In the genomic region with DNA sequence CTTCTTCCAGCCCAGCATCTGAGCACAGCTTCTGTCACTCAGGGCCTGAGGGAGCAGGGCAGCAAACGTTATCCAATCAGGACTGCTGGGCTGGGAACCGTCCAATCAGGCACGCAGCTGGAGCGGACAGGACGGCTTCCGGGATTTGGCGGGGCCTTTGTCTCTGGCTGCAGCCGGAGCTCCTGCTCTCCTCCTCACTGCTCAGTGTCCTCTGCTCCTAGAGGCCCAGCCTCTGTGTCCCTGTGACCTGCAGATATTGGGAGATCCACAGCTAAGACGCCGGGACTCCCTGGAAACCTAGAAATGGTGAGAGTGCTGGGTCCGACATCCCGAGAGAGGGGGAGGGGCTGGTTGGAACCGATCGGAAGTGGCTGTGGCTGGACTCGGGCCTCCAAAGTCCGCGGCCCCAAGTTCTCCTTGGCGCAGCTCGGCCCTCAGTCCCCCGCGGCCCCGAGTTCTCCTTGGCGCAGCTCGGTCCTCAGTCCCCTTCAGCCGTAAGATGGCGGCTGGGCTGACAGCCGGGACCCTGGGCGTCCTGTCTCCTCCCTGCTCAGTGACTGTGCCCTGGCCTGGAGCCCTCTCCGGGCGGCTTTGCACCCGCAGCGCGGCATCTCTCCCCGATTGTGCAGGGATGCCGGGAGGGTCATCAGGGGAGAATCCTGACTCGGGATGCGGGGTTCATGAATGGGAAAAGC, we compare ENCODE assay signal across 8 cellular contexts. TPM values are rescaled to one million over a fixed set of nuclear protein-coding genes. Genes with fewer than 3 reads are reported as not detected.
A peak's percentile ranks its signal among the peaks of the same experiment; 100 is the strongest.
DNase-seq lines count a peak whose midpoint lies in the region; ATAC-seq and TF ChIP-seq lines count a peak whose summit lies in the region.

Gene ZNF107 (plus strand): TSS at position 154 of the 695 bp plus-strand sequence. CDS start 150 bp downstream, at position 304.

- peak within 1 kb of the TSS; percentile 99 for H2AFZ ChIP-seq in SK-N-SH (ENCODE audit: low read depth)

- POLR2A ChIA-PET in SK-N-SH (lab: Yijun Ruan, JAX) = interaction anchor here (0.7 to 2.2 kb wide), 6 partner anchors 8 to 741 kb away, joined by 3 to 8 read pairs (median 5); partner anchors contain the start of genes ERV3-1, ZNF138 and ZNF273

- no peaks in the 10 kb centered on the region for H3K9me2 ChIP-seq in SK-N-SH

- TF ChIP-seq CTCF in SK-N-SH (IDR thresholded peaks at IDR 0.05) = no peak
- no peak for TF ChIP-seq CTCF in testis (IDR thresholded peaks at IDR 0.05)

- TF ChIP-seq POLR2A in testis (IDR thresholded peaks at IDR 0.05) = no peak

- TF ChIP-seq EP300 in SK-N-SH (IDR thresholded peaks at IDR 0.05; ENCODE audit: borderline replicate concordance in 1 of 2, low read depth in 1 of 2, low read length in 1 of 2) = peak in 1 of 2 experiments; percentile 8; a peak in 1 of 4 replicates

- no peaks in the 10 kb centered on the region for H3F3A ChIP-seq in SK-N-SH (replicated peaks; ENCODE audit: insufficient read depth)

- H3K4me1 ChIP-seq in SK-N-SH (ENCODE audit: control insufficient read depth in 1 of 2, insufficient read depth in 2 of 2, low read depth in 1 of 2, low read length in 1 of 2) = peaks cover 5 to 14% of the 10 kb centered on the region in 2 experiments; a peak in 2 of 4 replicates
- H3K4me1 ChIP-seq in testis = peaks cover 4% of the 10 kb centered on the region

- H3K27ac ChIP-seq in SK-N-SH (ENCODE audit: low read depth in 2 of 2, low read length in 1 of 2) (peak within 1 kb of the TSS; percentile 71 to 86), testis (peak within 1 kb of the TSS; percentile 59 to 71)

- 0 out of 2 replicates have a peak, but pooled peaks have one; percentile 0 for TF ChIP-seq RAD21 in SK-N-SH (IDR thresholded peaks at IDR 0.05; ENCODE audit: low read length)

- WGBS in SK-N-SH (ENCODE audit: low lambda C conversion rate) = 1% methylated on average over 36 of the region's 37 CpGs
- WGBS in testis, 2 donors = 0% methylated on average over 20 to 37 of the region's 37 CpGs

- peak within 1 kb of the TSS; percentile 81 for H3K4me2 ChIP-seq in SK-N-SH

- peaks cover 7 to 22% of the 10 kb centered on the region in 2 experiments for H3K36me3 ChIP-seq in SK-N-SH (replicated peaks in 1 of 2; ENCODE audit: control insufficient read depth in 1 of 2, insufficient read depth in 2 of 2, low read length in 1 of 2)
- H3K36me3 ChIP-seq in testis (ENCODE audit: low read depth, missing control alignments) = no peaks in the 10 kb centered on the region

- H3K27me3 ChIP-seq in SK-N-SH (ENCODE audit: insufficient read depth) (no peaks in the 10 kb centered on the region), testis (no peaks in the 10 kb centered on the region)

- peak; percentile 99 for ATAC-seq in HG02571 (IDR thresholded peaks at IDR 0.05; ENCODE audit: unreplicated experiment)

- intact Hi-C loops in testis (cut with DNase I; ENCODE audit: low total_unique reads) = no loop called here

- peaks cover 51% of the 10 kb centered on the region for H3K79me2 ChIP-seq in SK-N-SH (ENCODE audit: insufficient read depth)

- H3K9ac ChIP-seq in SK-N-SH = peak within 1 kb of the TSS; percentile 83

- no peaks in the 10 kb centered on the region for H4K20me1 ChIP-seq in SK-N-SH (ENCODE audit: insufficient read depth)

- peak within 1 kb of the TSS; percentile 85 for H3K4me3 ChIP-seq in SK-N-SH (ENCODE audit: low read depth in 2 of 2, low read length in 1 of 2)
- H3K4me3 ChIP-seq in testis = peak within 1 kb of the TSS; percentile 58 to 80

- CTCF ChIA-PET in SK-N-SH (lab: Yijun Ruan, JAX) = interaction anchor here (0.6 to 1.5 kb wide), 4 partner anchors 36 to 484 kb away, joined by 3 to 10 read pairs (median 3); no protein-coding TSS in a partner anchor

- DNase-seq in GM04504 (ENCODE audit: low read depth) (peak; percentile 89), NCI-H1048 (lab: John Stamatoyannopoulos, UW) (peak; percentile 78), SK-N-SH (peak; percentile 89), glomerular endothelial cell (ENCODE audit: extremely low read depth, low read depth, low spot score) (peak; percentile 65), occipital lobe (lab: John Stamatoyannopoulos, UW) (peak; percentile 94), testis (peak; percentile 97)
- DNase-seq in activated naive CD4-positive, alpha-beta T cell treated with anti-CD3 and anti-CD28 coated beads, Interleukin-2, amount 50 U/mL, for 16 hours = peak; percentile 83

- no peaks in the 10 kb centered on the region for H3K9me3 ChIP-seq in SK-N-SH
- H3K9me3 ChIP-seq in testis = no peaks in the 10 kb centered on the region

TF ChIP-seq in SK-N-SH, 30 proteins besides CTCF, POLR2A, EP300 and RAD21 (continues in another document):
- TF ChIP-seq, protein P1, sequence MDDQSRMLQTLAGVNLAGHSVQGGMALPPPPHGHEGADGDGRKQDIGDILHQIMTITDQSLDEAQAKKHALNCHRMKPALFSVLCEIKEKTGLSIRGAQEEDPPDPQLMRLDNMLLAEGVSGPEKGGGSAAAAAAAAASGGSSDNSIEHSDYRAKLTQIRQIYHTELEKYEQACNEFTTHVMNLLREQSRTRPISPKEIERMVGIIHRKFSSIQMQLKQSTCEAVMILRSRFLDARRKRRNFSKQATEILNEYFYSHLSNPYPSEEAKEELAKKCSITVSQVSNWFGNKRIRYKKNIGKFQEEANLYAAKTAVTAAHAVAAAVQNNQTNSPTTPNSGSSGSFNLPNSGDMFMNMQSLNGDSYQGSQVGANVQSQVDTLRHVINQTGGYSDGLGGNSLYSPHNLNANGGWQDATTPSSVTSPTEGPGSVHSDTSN (IDR thresholded peaks at IDR 0.05) = peak; percentile 96
- 0 out of 2 replicates have a peak, but pooled peaks have one; percentile 28 for TF ChIP-seq ELF1 (IDR thresholded peaks at IDR 0.05)
- TF ChIP-seq, protein P2, sequence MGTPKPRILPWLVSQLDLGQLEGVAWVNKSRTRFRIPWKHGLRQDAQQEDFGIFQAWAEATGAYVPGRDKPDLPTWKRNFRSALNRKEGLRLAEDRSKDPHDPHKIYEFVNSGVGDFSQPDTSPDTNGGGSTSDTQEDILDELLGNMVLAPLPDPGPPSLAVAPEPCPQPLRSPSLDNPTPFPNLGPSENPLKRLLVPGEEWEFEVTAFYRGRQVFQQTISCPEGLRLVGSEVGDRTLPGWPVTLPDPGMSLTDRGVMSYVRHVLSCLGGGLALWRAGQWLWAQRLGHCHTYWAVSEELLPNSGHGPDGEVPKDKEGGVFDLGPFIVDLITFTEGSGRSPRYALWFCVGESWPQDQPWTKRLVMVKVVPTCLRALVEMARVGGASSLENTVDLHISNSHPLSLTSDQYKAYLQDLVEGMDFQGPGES (IDR thresholded peaks at IDR 0.05; ENCODE audit: low read depth, low read length) = 0 out of 2 replicates have a peak, but pooled peaks have one; percentile 48
- no peak for TF ChIP-seq MEF2A (IDR thresholded peaks at IDR 0.05; ENCODE audit: borderline replicate concordance, low read depth)
- TF ChIP-seq RFX5 (IDR thresholded peaks at IDR 0.05; ENCODE audit: low read length) = peak; percentile 84
- 0 out of 2 replicates have a peak, but pooled peaks have one; percentile 17 for TF ChIP-seq RCOR1 (IDR thresholded peaks at IDR 0.05; ENCODE audit: low read length)
- TF ChIP-seq FOXJ3 (CRISPR knock-in tag; IDR thresholded peaks at IDR 0.05) = no peak
- peak; percentile 92 for TF ChIP-seq POLR2AphosphoS5 (IDR thresholded peaks at IDR 0.05; ENCODE audit: low read depth, low read length)
- TF ChIP-seq FOXM1 (IDR thresholded peaks at IDR 0.05; ENCODE audit: low read depth) = no peak
- no peak for TF ChIP-seq SMC3 (IDR thresholded peaks at IDR 0.05; ENCODE audit: low read depth, low read length)
- peak; percentile 48; the same call in 1 of the 2 replicates for TF ChIP-seq GABPA (IDR thresholded peaks at IDR 0.05; ENCODE audit: low read depth)
- no peak for TF ChIP-seq REST (IDR thresholded peaks at IDR 0.05; ENCODE audit: low read depth, low read length)
- TF ChIP-seq GATA2 (CRISPR knock-in tag; IDR thresholded peaks at IDR 0.05) = peak; percentile 19; the same call in 1 of the 2 replicates
- no peak for TF ChIP-seq NRF1 (IDR thresholded peaks at IDR 0.05; ENCODE audit: low read depth, low read length)
- peak; percentile 86 for TF ChIP-seq CHD2 (IDR thresholded peaks at IDR 0.05; ENCODE audit: low read length, partially characterized antibody)
- TF ChIP-seq, protein P3, sequence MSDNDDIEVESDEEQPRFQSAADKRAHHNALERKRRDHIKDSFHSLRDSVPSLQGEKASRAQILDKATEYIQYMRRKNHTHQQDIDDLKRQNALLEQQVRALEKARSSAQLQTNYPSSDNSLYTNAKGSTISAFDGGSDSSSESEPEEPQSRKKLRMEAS (IDR thresholded peaks at IDR 0.05; ENCODE audit: low read depth) = peak; percentile 66; the same call in 1 of the 2 replicates
- TF ChIP-seq YY1 (IDR thresholded peaks at IDR 0.05; ENCODE audit: low read depth) = peak; percentile 74

RNA-seq across cellular contexts. Expression of gene ZNF107, which starts in this region (rescaled TPM):
- polyA plus RNA-seq in SK-N-SH (2012; rRNA removed) (1.9 and 2.0 TPM in 2 replicates), testis (ENCODE audit: insufficient read depth, low read depth, low replicate concordance) (2.4 TPM)
- 1.9 and 2.4 TPM in 2 replicates for polyA plus RNA-seq in SK-N-SH (2012; cell fraction: cytosol; rRNA removed)
- 5.0 and 5.8 TPM in 2 replicates for polyA plus RNA-seq in SK-N-SH (2012; cell fraction: nucleus; rRNA removed)
- total RNA-seq in glomerular endothelial cell (2.2 and 5.3 TPM in 2 replicates), occipital lobe (15.0 TPM), testis (1 to 10 TPM; 5.6 to 9.4 TPM)

Comparison
In these comparisons a context has a peak if more than half of its experiments do, and no peak if none do; other contexts are left out.
1. Peak in every context shown above with its lines: DNase-seq, ATAC-seq, H3K4me3 ChIP-seq and H3K27ac ChIP-seq.